Comparison of ENCODE assay signal across 10 cellular contexts in genomic region chr13:99083976-99084375, GRCh38.
DNase-seq lines count a peak whose midpoint lies in the region; ATAC-seq, FAIRE-seq and TF ChIP-seq lines count a peak whose summit lies in the region.
"Had no signal": no experiment of that assay in that cellular context is flagged by ENCODE, and none has a peak within 500 bp of the region (broad histone marks: within the 10 kb centered on the region; RNA-seq: fewer than 3 reads in every experiment).

No MANE protein-coding gene starts in this region.

- no peak overlapping the region for H2AFZ ChIP-seq in mammary epithelial cell (ENCODE audit: low read depth, low read length)

- H3K9me3 Mint-ChIP-seq in activated CD4-positive, alpha-beta T cell treated with anti-CD3 and anti-CD28 coated beads, Interleukin-2, amount 10 ng/mL, durations not matched to agents 24 days and 14 days = no peaks in the 10 kb centered on the region
- H3K9me3 Mint-ChIP-seq in HFFc6 = no peaks in the 10 kb centered on the region

- H3K27me3 Mint-ChIP-seq in activated CD4-positive, alpha-beta T cell treated with anti-CD3 and anti-CD28 coated beads, Interleukin-2, amount 10 ng/mL, durations not matched to agents 24 days and 14 days = no peaks in the 10 kb centered on the region
- H3K27me3 Mint-ChIP-seq in HFFc6 (ENCODE audit: insufficient read depth) = peaks cover 8% of the 10 kb centered on the region; the same call in 1 of the 2 replicates

- H3K27ac ChIP-seq in mammary epithelial cell (ENCODE audit: insufficient read depth, low read depth, low read length) = no peak overlapping the region
- no peak overlapping the region for H3K27ac ChIP-seq in pancreas
- H3K27ac ChIP-seq: right lobe of liver had no signal

- in situ Hi-C loops in mammary epithelial cell (cut with MboI; ENCODE audit: low sequenced_read_pairs in 2 of 2) = no loop called here

- no peaks in the 10 kb centered on the region for H4K20me1 ChIP-seq in mammary epithelial cell (ENCODE audit: insufficient read depth, low read length)

- BruUV-seq in mammary epithelial cell (replicated peaks; lab: Mats Ljungman, UMichigan) = no TSS peak

- no peak for FAIRE-seq in pancreas (lab: Jason Lieb, UNC)

- peak overlapping the region; percentile 84 for H3K4me3 Mint-ChIP-seq in activated CD4-positive, alpha-beta T cell treated with anti-CD3 and anti-CD28 coated beads, Interleukin-2, amount 10 ng/mL, durations not matched to agents 24 days and 14 days
- H3K4me3 Mint-ChIP-seq in HFFc6 = no peak overlapping the region

- CTCF ChIA-PET in mammary epithelial cell (lab: Charles Lee; ENCODE audit: low non-redundant PET) = no interaction called here

- peaks cover 12% of the 10 kb centered on the region for H3K36me3 Mint-ChIP-seq in activated CD4-positive, alpha-beta T cell treated with anti-CD3 and anti-CD28 coated beads, Interleukin-2, amount 10 ng/mL, durations not matched to agents 24 days and 14 days (ENCODE audit: low read depth)
- no peaks in the 10 kb centered on the region for H3K36me3 Mint-ChIP-seq in HFFc6 (ENCODE audit: low read depth)

- ATAC-seq in pancreas (peak in 2 of 4 donors; percentile 16 to 32), GM19324 (IDR thresholded peaks at IDR 0.05; ENCODE audit: low FRiP score, unreplicated experiment) (no peak)
- ATAC-seq: right lobe of liver had no signal

- H3K4me1 ChIP-seq in mammary epithelial cell (ENCODE audit: insufficient read depth, low read length) = peaks cover 21% of the 10 kb centered on the region
- H3K4me1 ChIP-seq in pancreas = peaks cover 0 to 10% (median under 1%) of the 10 kb centered on the region in 3 donors

- H3K9ac ChIP-seq in mammary epithelial cell (ENCODE audit: insufficient read depth, low read length) = no peak overlapping the region

- 96% methylated on average over 2 of the region's 2 CpGs for WGBS in mammary epithelial cell (ENCODE audit: low coverage, missing lambda C conversion rate)
- WGBS in pancreas, 2 donors = 30 to 35% methylated on average over 2 of the region's 2 CpGs

- H3K27me3 ChIP-seq in mammary epithelial cell (ENCODE audit: insufficient read depth, low read length) (no peaks in the 10 kb centered on the region), pancreas (no peaks in the 10 kb centered on the region)
- H3K27me3 ChIP-seq: right lobe of liver had no signal

- peaks cover 45% of the 10 kb centered on the region for H3K4me1 Mint-ChIP-seq in activated CD4-positive, alpha-beta T cell treated with anti-CD3 and anti-CD28 coated beads, Interleukin-2, amount 10 ng/mL, durations not matched to agents 24 days and 14 days
- peaks cover 37% of the 10 kb centered on the region for H3K4me1 Mint-ChIP-seq in HFFc6 (ENCODE audit: low read depth)

- H3K79me2 ChIP-seq in mammary epithelial cell (ENCODE audit: insufficient read depth, low read length) = peaks cover 70% of the 10 kb centered on the region

- peak; percentile 66 for DNase-seq in activated CD4-positive, alpha-beta T cell treated with anti-CD3 and anti-CD28 coated beads, Interleukin-2, amount 10 ng/mL, durations not matched to agents 24 days and 14 days
- no peak for DNase-seq in activated CD4-positive, alpha-beta T cell treated with anti-CD3 and anti-CD28 coated beads for 4 hours
- peak; percentile 31 for DNase-seq in NAMALWA (ENCODE audit: low spot score)
- no peak for DNase-seq in mammary epithelial cell
- peak in 4 of 6 donors; percentile 24 to 68 (median 54) for DNase-seq in pancreas
- no peak for DNase-seq in HT-29 (ENCODE audit: low spot score)
- DNase-seq in HFFc6 = no peak
- DNase-seq: right lobe of liver had no signal

- no peaks in the 10 kb centered on the region for H3K9me3 ChIP-seq in mammary epithelial cell (replicated peaks; ENCODE audit: insufficient read depth, low read length)
- H3K9me3 ChIP-seq in pancreas = no peaks in the 10 kb centered on the region
- H3K9me3 ChIP-seq: right lobe of liver, upper lobe of left lung had no signal

- H3K27ac Mint-ChIP-seq in activated CD4-positive, alpha-beta T cell treated with anti-CD3 and anti-CD28 coated beads, Interleukin-2, amount 10 ng/mL, durations not matched to agents 24 days and 14 days = peak overlapping the region; percentile 66
- no peak overlapping the region for H3K27ac Mint-ChIP-seq in HFFc6

- no peak overlapping the region for H3K4me3 ChIP-seq in mammary epithelial cell (replicated peaks in 1 of 3; ENCODE audit: insufficient read depth in 1 of 3, low read depth in 2 of 3, low read length in 3 of 3)
- H3K4me3 ChIP-seq in pancreas = no peak overlapping the region
- H3K4me3 ChIP-seq: right lobe of liver had no signal

- dilution Hi-C loops in mammary epithelial cell (cut with HindIII; ENCODE audit: low sequenced_read_pairs) = no loop called here

- peak overlapping the region; percentile 20 for H3K4me2 ChIP-seq in mammary epithelial cell (ENCODE audit: insufficient read depth, low read depth, low read length)

- H3K36me3 ChIP-seq in mammary epithelial cell (ENCODE audit: insufficient read depth, low read length) = no peaks in the 10 kb centered on the region
- no peaks in the 10 kb centered on the region for H3K36me3 ChIP-seq in pancreas
- H3K36me3 ChIP-seq: right lobe of liver, upper lobe of left lung had no signal

- TF ChIP-seq CTCF in mammary epithelial cell (conservative IDR thresholded peaks at IDR 0.05 in 1 of 2, IDR thresholded peaks at IDR 0.05 in 1 of 2; ENCODE audit: extremely low read depth in 1 of 2, insufficient read depth in 1 of 2, low read depth in 1 of 2, low read length in 2 of 2) (no peak), pancreas (IDR thresholded peaks at IDR 0.05) (no peak), HFFc6 (IDR thresholded peaks at IDR 0.05) (no peak)

- intact Hi-C loops in activated CD4-positive, alpha-beta T cell treated with anti-CD3 and anti-CD28 coated beads, Interleukin-2, amount 10 ng/mL, durations not matched to agents 24 days and 14 days (cut with micrococcal nuclease) = loop anchor here (1.0 to 10.0 kb wide), 2 partner anchors 8 to 509 kb away; partner anchors contain the start of gene STK24
- intact Hi-C loops in mammary epithelial cell (cut with micrococcal nuclease) = no loop called here
- intact Hi-C loops in pancreas (cut with DNase I) = no loop called here

Comparison
In these comparisons a context has a peak if more than half of its experiments do, and no peak if none do; other contexts are left out.
1. DNase-seq: peak in activated CD4-positive, alpha-beta T cell treated with anti-CD3 and anti-CD28 coated beads, Interleukin-2, amount 10 ng/mL, durations not matched to agents 24 days and 14 days (single experiment), NAMALWA (single experiment) and pancreas (4 of 6); none in activated CD4-positive, alpha-beta T cell treated with anti-CD3 and anti-CD28 coated beads for 4 hours (0 of 2), mammary epithelial cell (single experiment), HT-29 (single experiment) and HFFc6 (single experiment).